23 cellular contexts compared by ENCODE assay signal in the genomic region with DNA sequence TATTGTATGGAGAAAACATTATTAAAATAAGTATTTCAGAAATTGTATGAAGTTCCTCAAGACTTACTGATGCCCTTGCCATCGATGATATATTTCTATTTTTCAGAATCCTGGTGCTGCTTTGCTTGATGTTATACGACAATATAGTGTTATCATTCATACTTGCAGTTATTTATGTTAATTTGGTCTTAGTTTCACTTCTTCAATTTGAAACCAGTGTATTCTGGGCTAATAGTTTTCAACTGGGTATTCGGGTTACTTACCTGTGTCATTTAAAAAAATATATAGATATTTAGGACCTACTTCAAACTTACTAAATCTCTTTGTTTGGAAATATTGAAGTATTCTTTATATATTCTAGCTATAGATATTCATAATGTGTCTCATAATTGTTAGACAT.
A peak's percentile ranks its signal among the peaks of the same experiment; 100 is the strongest.
DNase-seq lines count a peak whose midpoint lies in the region; ATAC-seq, FAIRE-seq and TF ChIP-seq lines count a peak whose summit lies in the region.
"Had no signal": no experiment of that assay in that cellular context is flagged by ENCODE, and none has a peak within 500 bp of the region (broad histone marks: within the 10 kb centered on the region; RNA-seq: fewer than 3 reads in every experiment).

No MANE protein-coding gene starts in this region.

- H3K36me3 ChIP-seq in Karpas-422 (ENCODE audit: insufficient read depth, low read length) (no peaks in the 10 kb centered on the region), OCI-LY1 (ENCODE audit: insufficient read depth, low read length) (no peaks in the 10 kb centered on the region), GM12878 (ENCODE audit: control insufficient read depth in 2 of 2, insufficient read depth in 2 of 2, low read length in 1 of 2) (no peaks in the 10 kb centered on the region)

- TF ChIP-seq POLR2A in GM12878 (IDR thresholded peaks at IDR 0.05; ENCODE audit: low read depth, low read length): no peak

- in situ Hi-C loops in GM12878 (cut with MboI): no loop called here

- H3K4me3 Mint-ChIP-seq in mesothelial cell of epicardium: no peak overlapping the region
- H3K4me3 Mint-ChIP-seq: CD4-positive, alpha-beta memory T cell had no signal

- H3K79me2 ChIP-seq in Karpas-422 (ENCODE audit: low read length): no peaks in the 10 kb centered on the region
- H3K79me2 ChIP-seq in OCI-LY1 (ENCODE audit: insufficient read depth, low read length): no peaks in the 10 kb centered on the region
- no peaks in the 10 kb centered on the region for H3K79me2 ChIP-seq in GM12878 (ENCODE audit: control insufficient read depth, insufficient read depth, low read length)

- TF ChIP-seq CTCF in OCI-LY1 (IDR thresholded peaks at IDR 0.05; ENCODE audit: low read length) (no peak), GM12878 (IDR thresholded peaks at IDR 0.05 in 2 of 3, conservative IDR thresholded peaks at IDR 0.05 in 1 of 3; ENCODE audit: control insufficient read depth in 2 of 3, extremely low read depth in 1 of 3, insufficient read depth in 1 of 3, low read depth in 3 of 3, low read length in 3 of 3) (no peak), mesothelial cell of epicardium (IDR thresholded peaks at IDR 0.05; ENCODE audit: unreplicated experiment) (no peak)

- H3K4me2 ChIP-seq in Karpas-422 (ENCODE audit: low read depth, low read length, poor library complexity, severe bottlenecking) (no peak overlapping the region), OCI-LY1 (ENCODE audit: low read length) (no peak overlapping the region), GM12878 (ENCODE audit: control insufficient read depth, insufficient read depth) (no peak overlapping the region)
- H3K4me2 ChIP-seq: A549 had no signal

- no peak overlapping the region for H2AFZ ChIP-seq in Karpas-422 (ENCODE audit: low read length)
- H2AFZ ChIP-seq in OCI-LY1 (ENCODE audit: low read length): 0 out of 2 replicates have a peak overlapping the region, but pooled peaks have one; percentile 27
- H2AFZ ChIP-seq in GM12878 (ENCODE audit: control insufficient read depth, low read depth, low read length): no peak overlapping the region
- H2AFZ ChIP-seq: GM23248 had no signal

- WGBS in GM12878 (ENCODE audit: insufficient coverage, insufficient replicate concordance, low lambda C conversion rate, missing lambda C conversion rate): 23% methylated on average over 3 of the region's 3 CpGs

- RAD21 ChIA-PET in GM12878 (lab: Charles Lee; ENCODE audit: unreplicated experiment): no interaction called here

- BruUV-seq in GM12878 (replicated peaks; lab: Mats Ljungman, UMichigan): no TSS peak

- DNase-seq in Karpas-422 (peak; percentile 51), GM12878 (ENCODE audit: low read depth, low spot score) (no peak), HK-2 (ENCODE audit: unreplicated experiment) (no peak), DMS79 treated with DMSO at 0.1 percent for 48 hours (lab: John Stamatoyannopoulos, UW) (no peak), Ammon's horn (ENCODE audit: low spot score) (no peak), mesothelial cell of epicardium (ENCODE audit: low spot score in 2 of 2, unreplicated experiment in 2 of 2) (no peak)
- DNase-seq: 8988T; ACHN; AML-193; C1 segment of cervical spinal cord; Calu3; CD4-positive, alpha-beta memory T cell; COR-L47; DMS53; DND-41; GM23248; H7; HCEC 1CT had no signal

- intact Hi-C loops in GM12878 (cut with micrococcal nuclease; ENCODE audit: unreplicated experiment): no loop called here

- H3K9me3 ChIP-seq in Karpas-422 (ENCODE audit: low read length): peaks cover 3% of the 10 kb centered on the region; the same call in 1 of the 2 replicates
- H3K9me3 ChIP-seq in OCI-LY1 (ENCODE audit: low read length): no peaks in the 10 kb centered on the region
- no peaks in the 10 kb centered on the region for H3K9me3 ChIP-seq in GM12878 (replicated peaks; ENCODE audit: control insufficient read depth, insufficient read depth, low read length)
- H3K9me3 ChIP-seq: A549 had no signal

- H3K9me2 ChIP-seq in Karpas-422 (replicated peaks; ENCODE audit: insufficient read depth, low read length) (0 out of 2 replicates have a peak, but pooled peaks cover 3% of the 10 kb centered on the region), OCI-LY1 (ENCODE audit: low read depth, low read length) (no peaks in the 10 kb centered on the region)

- SMC1A ChIA-PET in GM12878 (lab: Charles Lee; ENCODE audit: uncharacterized antibody, unreplicated experiment): no interaction called here

- H3K4me1 Mint-ChIP-seq in mesothelial cell of epicardium: peaks cover 2% of the 10 kb centered on the region
- H3K4me1 Mint-ChIP-seq: CD4-positive, alpha-beta memory T cell had no signal

- CTCF ChIA-PET in GM12878 (lab: Yijun Ruan, JAX): no interaction called here

- H3K27me3 ChIP-seq in Karpas-422 (ENCODE audit: low read length): no peaks in the 10 kb centered on the region
- H3K27me3 ChIP-seq in OCI-LY1 (ENCODE audit: insufficient read depth, low read length): no peaks in the 10 kb centered on the region
- no peaks in the 10 kb centered on the region for H3K27me3 ChIP-seq in GM12878 (replicated peaks in 1 of 2; ENCODE audit: control insufficient read depth in 2 of 2, insufficient read depth in 2 of 2, low read length in 1 of 2)

- no peak for TF ChIP-seq RAD21 in GM12878 (IDR thresholded peaks at IDR 0.05; ENCODE audit: insufficient read depth, low read depth, low read length)

- TF ChIP-seq EP300 in GM12878 (IDR thresholded peaks at IDR 0.05; ENCODE audit: borderline replicate concordance in 1 of 2, control insufficient read depth in 1 of 2, low read depth in 2 of 2, low read length in 2 of 2): no peak

- no peaks in the 10 kb centered on the region for H3K9me3 Mint-ChIP-seq in mesothelial cell of epicardium

- H3K9ac ChIP-seq in Karpas-422 (ENCODE audit: low read length): no peak overlapping the region
- no peak overlapping the region for H3K9ac ChIP-seq in OCI-LY1 (ENCODE audit: low read length)
- H3K9ac ChIP-seq in GM12878 (ENCODE audit: control insufficient read depth, insufficient read depth, low read length): no peak overlapping the region
- H3K9ac ChIP-seq: GM23248 had no signal

- no peak overlapping the region for H3K27ac Mint-ChIP-seq in mesothelial cell of epicardium
- H3K27ac Mint-ChIP-seq: CD4-positive, alpha-beta memory T cell had no signal

- no peak overlapping the region for H3K27ac ChIP-seq in Karpas-422 (ENCODE audit: low read length)
- no peak overlapping the region for H3K27ac ChIP-seq in OCI-LY1 (ENCODE audit: low read depth, low read length, poor library complexity, severe bottlenecking)
- H3K27ac ChIP-seq in GM12878 (ENCODE audit: control insufficient read depth, insufficient read depth): no peak overlapping the region
- H3K27ac ChIP-seq: A549, GM23248 had no signal

- H3F3A ChIP-seq in OCI-LY1 (ENCODE audit: insufficient read depth, low read length): no peaks in the 10 kb centered on the region

- no peaks in the 10 kb centered on the region for H3K36me3 Mint-ChIP-seq in mesothelial cell of epicardium
- H3K36me3 Mint-ChIP-seq: CD4-positive, alpha-beta memory T cell had no signal

- H4K20me1 ChIP-seq in Karpas-422 (ENCODE audit: insufficient read depth, low read depth, low read length) (no peaks in the 10 kb centered on the region), OCI-LY1 (ENCODE audit: insufficient read depth, low read length) (no peaks in the 10 kb centered on the region), GM12878 (ENCODE audit: control insufficient read depth, insufficient read depth) (no peaks in the 10 kb centered on the region)

- POLR2A ChIA-PET in GM12878 (lab: Charles Lee): no interaction called here

- H3K27me3 Mint-ChIP-seq in mesothelial cell of epicardium (ENCODE audit: low read depth): no peaks in the 10 kb centered on the region
- H3K27me3 Mint-ChIP-seq: CD4-positive, alpha-beta memory T cell had no signal

- FAIRE-seq in GM12878 (lab: Jason Lieb, UNC): no peak
- FAIRE-seq: A549, G401.6, GM19239, H1 had no signal

- H3K4me1 ChIP-seq in Karpas-422 (ENCODE audit: low read length): no peaks in the 10 kb centered on the region
- H3K4me1 ChIP-seq in OCI-LY1 (ENCODE audit: insufficient read depth, low read length, severe bottlenecking): peaks cover 12% of the 10 kb centered on the region
- no peaks in the 10 kb centered on the region for H3K4me1 ChIP-seq in GM12878 (ENCODE audit: control insufficient read depth, insufficient read depth, low read length)
- H3K4me1 ChIP-seq: A549 had no signal

- peak; percentile 34; the same call in 1 of the 3 replicates for ATAC-seq in GM12878
- ATAC-seq: A549 had no signal

- H3K4me3 ChIP-seq in Karpas-422 (ENCODE audit: low read length) (no peak overlapping the region), OCI-LY1 (ENCODE audit: low read depth, low read length, poor library complexity, severe bottlenecking) (no peak overlapping the region), GM12878 (no peak overlapping the region)
- H3K4me3 ChIP-seq: A549, GM23248 had no signal

TF ChIP-seq in GM12878, 131 proteins besides CTCF, POLR2A, EP300 and RAD21:
- TF ChIP-seq SMARCA5 (IDR thresholded peaks at IDR 0.05) (no peak), SPI1 (IDR thresholded peaks at IDR 0.05; ENCODE audit: borderline replicate concordance, insufficient read depth, low read depth, low read length) (peak; percentile 67; the same call in 1 of the 2 replicates), PBX3 (IDR thresholded peaks at IDR 0.05; ENCODE audit: insufficient replicate concordance, low read depth, low read length) (no peak), MYC (IDR thresholded peaks at IDR 0.05; ENCODE audit: insufficient read depth, insufficient read length, insufficient replicate concordance, low read length, severe bottlenecking) (no peak)
